In genomic region chr5:160513485-160513884, GRCh38 we compare ENCODE assay signal across 26 cellular contexts.
"Had no signal": no experiment of that assay in that cellular context is flagged by ENCODE, and none has a peak within 500 bp of the region (broad histone marks: within the 10 kb centered on the region; RNA-seq: fewer than 3 reads in every experiment).

No MANE protein-coding gene starts in this region.

- H3K9me3 Mint-ChIP-seq: dendritic cell treated with granulocyte-macrophage colony-stimulating factor and Interleukin-4, amounts not matched to agents 40 ng/mL and 50 ng/mL, for 4 days; effector memory CD8-positive, alpha-beta T cell; endodermal cell; mesothelial cell of epicardium had no signal

- H3K9me3 ChIP-seq: colonic mucosa, esophagus squamous epithelium, gastrocnemius medialis, heart right ventricle, left lung, lower lobe of right lung, mucosa of descending colon had no signal

- H3K27ac ChIP-seq: colonic mucosa, epithelial cell of prostate, esophagus squamous epithelium, gastrocnemius medialis, heart right ventricle, left lung, lower lobe of right lung had no signal

- H3K4me3 Mint-ChIP-seq: dendritic cell treated with granulocyte-macrophage colony-stimulating factor and Interleukin-4, amounts not matched to agents 40 ng/mL and 50 ng/mL, for 4 days; effector memory CD8-positive, alpha-beta T cell; endodermal cell; mesothelial cell of epicardium had no signal

- DNase-seq: colonic mucosa; cortex of kidney; effector CD8-positive, alpha-beta T cell; effector memory CD8-positive, alpha-beta T cell; erythroblast; esophagus squamous epithelium; foreskin fibroblast; foreskin melanocyte; gastrocnemius medialis; glutamatergic neuron; heart right ventricle; hippocampal formation; left cardiac atrium; left lung; left ventricle myocardium superior; lower lobe of right lung; mesenchymal stem cell; mucosa of descending colon had no signal

- H3K27ac Mint-ChIP-seq: dendritic cell treated with granulocyte-macrophage colony-stimulating factor and Interleukin-4, amounts not matched to agents 40 ng/mL and 50 ng/mL, for 4 days; effector memory CD8-positive, alpha-beta T cell; endodermal cell; mesothelial cell of epicardium had no signal

- H3K36me3 ChIP-seq: colonic mucosa, esophagus squamous epithelium, gastrocnemius medialis, heart right ventricle, left lung, lower lobe of right lung had no signal

- ATAC-seq: effector memory CD8-positive, alpha-beta T cell; esophagus mucosa; gastrocnemius medialis; heart right ventricle; left cardiac atrium; left lung; left ventricle myocardium superior; lower lobe of right lung; mucosa of descending colon had no signal

- H3K36me3 Mint-ChIP-seq: mesothelial cell of epicardium had no signal

- H3K4me1 ChIP-seq: colonic mucosa, gastrocnemius medialis, lower lobe of right lung had no signal

- H3K27me3 ChIP-seq: colonic mucosa, left lung had no signal

- FAIRE-seq: endometrium, islet of Langerhans, keratinocyte had no signal

- H3K4me3 ChIP-seq: colonic mucosa, esophagus squamous epithelium, gastrocnemius medialis, heart right ventricle, left lung, lower lobe of right lung, mucosa of descending colon had no signal
